ENCODE assay signal across 22 cellular contexts in the genomic region with DNA sequence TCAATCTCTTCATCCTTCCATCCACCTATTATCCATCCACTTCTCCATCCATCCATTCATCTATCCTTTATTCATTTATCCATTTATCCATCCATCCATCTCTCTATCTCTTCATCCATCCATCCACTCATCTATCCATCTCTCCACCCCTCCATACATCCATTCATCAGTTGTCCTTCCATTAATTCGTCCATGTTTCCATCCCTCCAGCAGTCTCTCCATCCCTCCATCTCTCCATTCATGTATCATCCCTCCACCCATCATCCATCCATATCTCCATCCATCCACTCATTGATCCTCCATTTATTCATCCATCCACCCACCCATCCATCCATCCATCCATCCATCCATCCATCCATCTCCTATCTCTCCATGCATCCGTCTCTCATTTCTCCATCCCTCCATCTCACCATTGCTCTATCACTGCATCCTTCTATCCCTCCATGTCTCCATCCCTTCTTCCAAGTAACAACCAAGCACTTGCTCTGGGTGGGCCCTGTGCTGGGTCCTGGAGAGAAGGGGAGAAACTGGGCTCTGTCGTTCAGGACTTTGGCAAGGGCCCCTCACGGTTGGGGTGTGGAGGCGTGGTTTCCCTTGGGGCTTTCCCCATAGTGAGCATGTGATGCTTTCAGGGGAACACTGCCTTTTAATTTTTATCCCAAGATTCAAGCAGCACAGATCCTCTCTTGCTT. TPM values are rescaled to one million over a fixed set of nuclear protein-coding genes. Genes with fewer than 3 reads are reported as not detected.
"Had no signal": no experiment of that assay in that cellular context is flagged by ENCODE, and none has a peak within 500 bp of the region (broad histone marks: within the 10 kb centered on the region; RNA-seq: fewer than 3 reads in every experiment).

No MANE protein-coding gene starts in this region.

- FAIRE-seq: colon, kidney, urothelium cell line had no signal

- H3K9me3 ChIP-seq: esophagus squamous epithelium, gastroesophageal sphincter, psoas muscle, sigmoid colon had no signal

- H3K9ac ChIP-seq: parathyroid adenoma had no signal

- H3K4me3 Mint-ChIP-seq: dendritic cell treated with granulocyte-macrophage colony-stimulating factor and Interleukin-4, amounts not matched to agents 40 ng/mL and 50 ng/mL, for 4 days; effector memory CD8-positive, alpha-beta T cell had no signal

- H3K27ac Mint-ChIP-seq: dendritic cell treated with granulocyte-macrophage colony-stimulating factor and Interleukin-4, amounts not matched to agents 40 ng/mL and 50 ng/mL, for 4 days; effector memory CD8-positive, alpha-beta T cell had no signal

- H3K27ac ChIP-seq: esophagus squamous epithelium, gastroesophageal sphincter, hepatocyte, parathyroid adenoma, psoas muscle, sigmoid colon, skin epidermis had no signal

- ATAC-seq: effector memory CD8-positive, alpha-beta T cell; gastroesophageal sphincter; left cardiac atrium; left ventricle myocardium superior; psoas muscle had no signal

- H3K79me2 ChIP-seq: hepatocyte, parathyroid adenoma had no signal

- H3K27me3 ChIP-seq: hepatocyte had no signal

- H3K4me2 ChIP-seq: hepatocyte had no signal

- H3K36me3 ChIP-seq: esophagus squamous epithelium, gastroesophageal sphincter, sigmoid colon had no signal

- H3K4me1 ChIP-seq: gastroesophageal sphincter, parathyroid adenoma, psoas muscle, sigmoid colon had no signal

- DNase-seq: effector memory CD8-positive, alpha-beta T cell; esophagus squamous epithelium; foreskin fibroblast; left cardiac atrium; left ventricle myocardium superior; mesenchymal stem cell; naive B cell; psoas muscle; sigmoid colon; stimulated activated CD4-positive, alpha-beta T cell treated with anti-CD3 and anti-CD28 coated beads, Interleukin-12 subunit alpha, Interleukin-12 subunit beta, amount 100 ng/mL, for 4 hours; stimulated activated naive CD4-positive, alpha-beta T cell; trophoblast cell had no signal

- H3K4me3 ChIP-seq: esophagus squamous epithelium, gastroesophageal sphincter, hepatocyte, lung, psoas muscle, sigmoid colon, skin epidermis had no signal

- H3K9me3 Mint-ChIP-seq: dendritic cell treated with granulocyte-macrophage colony-stimulating factor and Interleukin-4, amounts not matched to agents 40 ng/mL and 50 ng/mL, for 4 days had no signal

- H2AFZ ChIP-seq: hepatocyte, parathyroid adenoma had no signal

RNA-seq across cellular contexts. Expression of gene SMIM38, which starts 43.3 kb away (rescaled TPM):
- total RNA-seq: epithelial cell of proximal tubule, left ventricle myocardium superior had no signal
